Comparison of ENCODE assay signal across 1 cellular context in genomic region chr10:123035467-123036086, GRCh38.
TF ChIP-seq lines count a peak whose summit lies in the region.

No MANE protein-coding gene starts in this region.

TF ChIP-seq in HepG2, 621 proteins besides CTCF, POLR2A, EP300 and RAD21 (continued from another document):
- TF ChIP-seq ZNF724P (CRISPR knock-in tag; IDR thresholded peaks at IDR 0.05; ENCODE audit: borderline replicate concordance) (no peak), FOXA1 (IDR thresholded peaks at IDR 0.05) (no peak), FOXA1 (CRISPR knock-in tag; IDR thresholded peaks at IDR 0.05) (peak; percentile 72), IKZF5 (CRISPR knock-in tag; IDR thresholded peaks at IDR 0.05) (peak; percentile 88), HOXA3 (CRISPR knock-in tag; IDR thresholded peaks at IDR 0.05) (peak; percentile 81), ZNF629 (CRISPR knock-in tag; conservative IDR thresholded peaks at IDR 0.05) (no peak), ELK4 (CRISPR knock-in tag; IDR thresholded peaks at IDR 0.05; ENCODE audit: borderline replicate concordance) (no peak), FOXO1 (CRISPR knock-in tag; IDR thresholded peaks at IDR 0.05) (peak; percentile 88; the same call in 1 of the 2 replicates), SRSF1 (optimal IDR thresholded peaks at IDR 0.05; ENCODE audit: low read depth, low read length) (no peak), ZMYM3 (CRISPR knock-in tag; IDR thresholded peaks at IDR 0.05) (peak; percentile 90), JUND (CRISPR knock-in tag; IDR thresholded peaks at IDR 0.05) (0 out of 2 replicates have a peak, but pooled peaks have one; percentile 14), ZNF569 (CRISPR knock-in tag; IDR thresholded peaks at IDR 0.05; ENCODE audit: borderline replicate concordance) (no peak), SALL2 (CRISPR knock-in tag; IDR thresholded peaks at IDR 0.05) (no peak), TCF7L2 (IDR thresholded peaks at IDR 0.05; ENCODE audit: low read depth, low read length) (no peak), PAWR (CRISPR knock-in tag; IDR thresholded peaks at IDR 0.05; ENCODE audit: borderline replicate concordance) (no peak), DPF2 (CRISPR knock-in tag; IDR thresholded peaks at IDR 0.05; ENCODE audit: borderline replicate concordance, low read depth) (0 out of 2 replicates have a peak, but pooled peaks have one; percentile 33), FOXK1 (CRISPR knock-in tag; IDR thresholded peaks at IDR 0.05; ENCODE audit: borderline replicate concordance, low read depth) (peak; percentile 60; the same call in 1 of the 2 replicates), NRL (CRISPR knock-in tag; IDR thresholded peaks at IDR 0.05; ENCODE audit: borderline replicate concordance) (no peak), PITX1 (CRISPR knock-in tag; IDR thresholded peaks at IDR 0.05) (peak; percentile 68), ZNF710 (CRISPR knock-in tag; IDR thresholded peaks at IDR 0.05; ENCODE audit: borderline replicate concordance) (0 out of 2 replicates have a peak, but pooled peaks have one; percentile 38), ZFP1 (CRISPR knock-in tag; IDR thresholded peaks at IDR 0.05) (no peak; the same call in 1 of the 2 replicates), HMG20A (CRISPR knock-in tag; IDR thresholded peaks at IDR 0.05; ENCODE audit: borderline replicate concordance) (peak; percentile 10; the same call in 1 of the 2 replicates), SOX6 (IDR thresholded peaks at IDR 0.05) (no peak), SOX6 (CRISPR knock-in tag; IDR thresholded peaks at IDR 0.05) (peak; percentile 73; the same call in 1 of the 2 replicates), ZFY (CRISPR knock-in tag; IDR thresholded peaks at IDR 0.05) (peak; percentile 30; the same call in 1 of the 2 replicates), ZNF414 (CRISPR knock-in tag; IDR thresholded peaks at IDR 0.05) (0 out of 2 replicates have a peak, but pooled peaks have one; percentile 29), FOXA3 (CRISPR knock-in tag; IDR thresholded peaks at IDR 0.05) (peak; percentile 67), NCOR1 (IDR thresholded peaks at IDR 0.05; ENCODE audit: borderline replicate concordance, low read length) (peak; percentile 64; the same call in 1 of the 2 replicates), HNF4A (CRISPR knock-in tag; IDR thresholded peaks at IDR 0.05) (peak; percentile 95), ZNF292 (CRISPR knock-in tag; IDR thresholded peaks at IDR 0.05; ENCODE audit: borderline replicate concordance, low read depth) (peak; percentile 77; the same call in 1 of the 2 replicates), CENPBD1 (CRISPR knock-in tag; IDR thresholded peaks at IDR 0.05; ENCODE audit: borderline replicate concordance, low read depth) (no peak), SNAPC4 (CRISPR knock-in tag; IDR thresholded peaks at IDR 0.05) (no peak), ELF3 (CRISPR knock-in tag; IDR thresholded peaks at IDR 0.05) (peak; percentile 47), ZBTB20 (CRISPR knock-in tag; IDR thresholded peaks at IDR 0.05; ENCODE audit: borderline replicate concordance, low read depth) (peak; percentile 63; the same call in 1 of the 2 replicates), ESRRA (CRISPR knock-in tag; IDR thresholded peaks at IDR 0.05; ENCODE audit: low read depth) (peak; percentile 85), KDM3A (CRISPR knock-in tag; IDR thresholded peaks at IDR 0.05; ENCODE audit: low read depth) (no peak), ZBTB14 (CRISPR knock-in tag; IDR thresholded peaks at IDR 0.05) (no peak), NR2C2 (CRISPR knock-in tag; IDR thresholded peaks at IDR 0.05; ENCODE audit: borderline replicate concordance) (peak; percentile 8; the same call in 1 of the 2 replicates), ZBTB42 (CRISPR knock-in tag; IDR thresholded peaks at IDR 0.05) (no peak), PBX2 (CRISPR knock-in tag; IDR thresholded peaks at IDR 0.05) (no peak), ZNF513 (CRISPR knock-in tag; conservative IDR thresholded peaks at IDR 0.05) (no peak), ZFX (CRISPR knock-in tag; IDR thresholded peaks at IDR 0.05; ENCODE audit: low read depth) (peak; percentile 54), HOXA5 (CRISPR knock-in tag; IDR thresholded peaks at IDR 0.05) (no peak), ZZZ3 (CRISPR knock-in tag; IDR thresholded peaks at IDR 0.05; ENCODE audit: borderline replicate concordance) (no peak), ZNF687 (CRISPR knock-in tag; IDR thresholded peaks at IDR 0.05) (peak; percentile 78), CREM (IDR thresholded peaks at IDR 0.05) (peak; percentile 47; the same call in 1 of the 2 replicates), CREM (CRISPR knock-in tag; IDR thresholded peaks at IDR 0.05) (no peak)
